8 cellular contexts compared by ENCODE assay signal in the genomic region with DNA sequence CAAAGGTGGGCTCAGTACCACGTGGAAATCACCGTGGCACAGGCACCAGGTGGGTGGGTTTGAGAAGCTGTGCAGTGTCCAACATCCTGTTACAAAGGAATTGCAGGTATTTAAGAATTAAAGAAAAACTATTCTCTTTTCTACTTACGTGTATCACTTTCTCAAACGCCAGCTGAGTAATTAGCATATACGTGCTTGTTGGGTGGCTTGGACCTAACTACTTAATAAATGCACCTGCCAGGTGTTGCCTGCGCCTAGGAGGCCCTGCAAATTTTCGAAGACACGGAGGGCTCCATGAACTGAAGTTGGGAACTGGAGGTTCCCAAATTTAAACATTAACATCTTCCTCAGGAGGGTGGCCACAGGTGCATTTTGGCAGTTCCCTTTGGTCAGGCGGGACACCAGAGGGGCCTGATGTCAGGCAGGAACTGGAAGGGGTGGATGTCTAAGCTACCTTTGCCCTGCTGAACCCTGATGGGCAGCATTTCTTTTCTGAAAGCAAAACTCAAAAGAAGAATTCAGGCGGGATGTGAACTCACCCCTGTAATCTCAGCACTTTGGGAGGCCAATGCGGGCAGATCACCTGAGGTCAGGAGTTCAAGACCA.
A peak's percentile ranks its signal among the peaks of the same experiment; 100 is the strongest.
DNase-seq lines count a peak whose midpoint lies in the region; TF ChIP-seq lines count a peak whose summit lies in the region.

No MANE protein-coding gene starts in this region.

- no peak for TF ChIP-seq POLR2A in Peyer's patch (IDR thresholded peaks at IDR 0.05)

- peaks cover 6% of the 10 kb centered on the region for H3K27me3 Mint-ChIP-seq in activated T-cell treated with anti-CD3 and anti-CD28 coated beads, Interleukin-2, amount 50 U/mL, for 24 hours
- peaks cover 5% of the 10 kb centered on the region for H3K27me3 Mint-ChIP-seq in glutamatergic neuron (ENCODE audit: unreplicated experiment)

- TF ChIP-seq CTCF in Peyer's patch (IDR thresholded peaks at IDR 0.05) (peak in 1 of 6 experiments; percentile 4), glutamatergic neuron (IDR thresholded peaks at IDR 0.05; ENCODE audit: partially characterized antibody, unreplicated experiment) (peak; percentile 51)

- peaks cover 0 to 8% (median 0%) of the 10 kb centered on the region in 4 donors for H3K4me1 ChIP-seq in Peyer's patch
- peaks cover 0 to 14% (median 9%) of the 10 kb centered on the region in 5 donors for H3K4me1 ChIP-seq in subcutaneous abdominal adipose tissue (ENCODE audit: control insufficient read depth in 5 of 5, insufficient read depth in 5 of 5, low read length in 5 of 5)

- no peaks in the 10 kb centered on the region for H3K9me3 Mint-ChIP-seq in activated T-cell treated with anti-CD3 and anti-CD28 coated beads, Interleukin-2, amount 50 U/mL, for 24 hours
- peaks cover 7% of the 10 kb centered on the region for H3K9me3 Mint-ChIP-seq in glutamatergic neuron (ENCODE audit: unreplicated experiment)

- H3K27ac ChIP-seq in Peyer's patch (peak overlapping the region in 1 of 4 donors; percentile 44), subcutaneous abdominal adipose tissue (ENCODE audit: low read depth, low read length) (no peak overlapping the region)

- peak overlapping the region; percentile 58 to 71 (median 68) for H3K4me3 ChIP-seq in Peyer's patch
- H3K4me3 ChIP-seq in subcutaneous abdominal adipose tissue (ENCODE audit: low read depth in 1 of 5, low read length in 5 of 5): peak overlapping the region in 4 of 5 donors; percentile 75 to 87 (median 82)

- H3K9me3 ChIP-seq in Peyer's patch (no peaks in the 10 kb centered on the region), subcutaneous abdominal adipose tissue (ENCODE audit: control insufficient read depth in 5 of 5, low read length in 5 of 5) (no peaks in the 10 kb centered on the region)

- no peaks in the 10 kb centered on the region for H3K36me3 Mint-ChIP-seq in activated T-cell treated with anti-CD3 and anti-CD28 coated beads, Interleukin-2, amount 50 U/mL, for 24 hours (ENCODE audit: low read depth)
- no peaks in the 10 kb centered on the region for H3K36me3 Mint-ChIP-seq in glutamatergic neuron (ENCODE audit: unreplicated experiment)

- no peak overlapping the region for H3K9ac ChIP-seq in subcutaneous abdominal adipose tissue (ENCODE audit: low read length in 5 of 5)

- no peak overlapping the region for H3K27ac Mint-ChIP-seq in activated T-cell treated with anti-CD3 and anti-CD28 coated beads, Interleukin-2, amount 50 U/mL, for 24 hours
- H3K27ac Mint-ChIP-seq in glutamatergic neuron (ENCODE audit: unreplicated experiment): no peak overlapping the region

- no peak for DNase-seq in activated T-cell treated with anti-CD3 and anti-CD28 coated beads, Interleukin-2, amount 50 U/mL, for 24 hours
- no peak for DNase-seq in activated T-cell treated with anti-CD3 and anti-CD28 coated beads, Interleukin-2, amount 50 U/mL, for 48 hours
- no peak for DNase-seq in Peyer's patch
- DNase-seq in glutamatergic neuron: no peak
- no peak for DNase-seq in SW 1271 (lab: John Stamatoyannopoulos, UW)
- no peak for DNase-seq in GOT3 (lab: John Stamatoyannopoulos, UW)
- DNase-seq in LoVo (ENCODE audit: low spot score): no peak

- H3K36me3 ChIP-seq in Peyer's patch (no peaks in the 10 kb centered on the region), subcutaneous abdominal adipose tissue (ENCODE audit: control insufficient read depth in 5 of 5, insufficient read depth in 5 of 5, low read length in 5 of 5) (no peaks in the 10 kb centered on the region)

- peak overlapping the region; percentile 76 for H3K4me3 Mint-ChIP-seq in activated T-cell treated with anti-CD3 and anti-CD28 coated beads, Interleukin-2, amount 50 U/mL, for 24 hours
- peak overlapping the region; percentile 77 for H3K4me3 Mint-ChIP-seq in glutamatergic neuron (ENCODE audit: unreplicated experiment)

- peaks cover 6% of the 10 kb centered on the region for H3K4me1 Mint-ChIP-seq in activated T-cell treated with anti-CD3 and anti-CD28 coated beads, Interleukin-2, amount 50 U/mL, for 24 hours (ENCODE audit: low read depth)
- H3K4me1 Mint-ChIP-seq in glutamatergic neuron (ENCODE audit: low read depth, unreplicated experiment): peaks cover 16% of the 10 kb centered on the region

- H3K27me3 ChIP-seq in Peyer's patch: no peaks in the 10 kb centered on the region
- H3K27me3 ChIP-seq in subcutaneous abdominal adipose tissue (ENCODE audit: control insufficient read depth in 5 of 5, insufficient read depth in 4 of 5, low read length in 5 of 5): no peaks in the 10 kb centered on the region
